Comparison of ENCODE assay signal across 8 cellular contexts in the genomic region with DNA sequence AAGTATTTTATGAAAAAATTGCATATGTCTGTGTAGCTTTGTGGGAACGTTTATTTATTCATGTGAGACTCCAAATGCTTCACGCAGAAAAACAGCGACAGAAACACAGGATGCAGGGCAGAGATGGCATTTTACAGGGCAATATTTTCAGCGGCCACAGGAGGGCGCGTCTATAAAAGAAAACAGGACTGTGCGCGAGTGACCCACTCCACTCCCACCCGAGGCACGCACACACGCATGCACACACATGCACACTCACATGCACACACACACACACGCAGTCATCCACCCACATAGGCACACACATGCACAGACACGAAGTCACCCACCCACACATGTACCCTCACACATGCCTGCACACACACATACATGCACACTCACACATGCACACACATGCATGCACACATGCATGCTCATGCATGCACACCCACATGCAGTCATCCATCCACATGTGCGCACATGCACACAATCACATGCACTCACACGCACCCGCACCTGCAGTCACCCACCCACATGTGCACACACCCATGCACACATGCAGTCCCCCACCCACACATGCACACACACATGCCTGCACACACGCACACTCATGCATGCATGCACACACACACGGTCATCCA.
A peak's percentile ranks its signal among the peaks of the same experiment; 100 is the strongest.
DNase-seq lines count a peak whose midpoint lies in the region; ATAC-seq and TF ChIP-seq lines count a peak whose summit lies in the region.

No MANE protein-coding gene starts in this region.

- peaks cover 15% of the 10 kb centered on the region for H3K4me1 Mint-ChIP-seq in mesothelial cell of epicardium
- peaks cover 13 to 22% of the 10 kb centered on the region in 2 donors for H3K4me1 Mint-ChIP-seq in stimulated activated naive B cell treated with anti-CD40 and anti-IgM and Interleukin-4, amounts not matched to agents 10 μg/mL and 1 μg/mL and 100 μg/mL, for 72 hours

- peak; percentile 53 for ATAC-seq in GM19043 (IDR thresholded peaks at IDR 0.05; ENCODE audit: low read depth, unreplicated experiment)
- ATAC-seq in stimulated activated naive B cell treated with anti-CD40 and anti-IgM and Interleukin-4, amounts not matched to agents 10 μg/mL and 1 μg/mL and 100 μg/mL, for 72 hours (replicated peaks) = peak; percentile 58 to 68

- no peaks in the 10 kb centered on the region for H3K36me3 Mint-ChIP-seq in mesothelial cell of epicardium
- peaks cover 3 to 5% of the 10 kb centered on the region in 2 donors for H3K36me3 Mint-ChIP-seq in stimulated activated naive B cell treated with anti-CD40 and anti-IgM and Interleukin-4, amounts not matched to agents 10 μg/mL and 1 μg/mL and 100 μg/mL, for 72 hours

- no peaks in the 10 kb centered on the region for H3K27me3 ChIP-seq in dorsolateral prefrontal cortex

- H3K27ac ChIP-seq in dorsolateral prefrontal cortex = no peak overlapping the region

- H3K4me3 ChIP-seq in dorsolateral prefrontal cortex = peak overlapping the region in 52 of 59 donors; percentile 10 to 61 (median 40)

- intact Hi-C loops in dorsolateral prefrontal cortex (cut with DNase I) = loop anchor here in 1 of 2 donors (2.0 kb wide), 2 partner anchors 440 to 976 kb away; no protein-coding TSS in a partner anchor

- H3K27me3 Mint-ChIP-seq in mesothelial cell of epicardium (ENCODE audit: low read depth) = peaks cover 9% of the 10 kb centered on the region
- H3K27me3 Mint-ChIP-seq in stimulated activated naive B cell treated with anti-CD40 and anti-IgM and Interleukin-4, amounts not matched to agents 10 μg/mL and 1 μg/mL and 100 μg/mL, for 72 hours = peaks cover 4 to 15% of the 10 kb centered on the region in 2 donors

- DNase-seq in ACHN (peak; percentile 53), NCI-H2171 treated with DMSO at 0.1 percent for 48 hours (lab: John Stamatoyannopoulos, UW) (peak; percentile 73), dorsolateral prefrontal cortex (peak in 8 of 10 donors; percentile 26 to 77 (median 62)), mesothelial cell of epicardium (ENCODE audit: low spot score in 2 of 2, unreplicated experiment in 2 of 2) (peak in 1 of 2 experiments; percentile 64), ecto neural progenitor cell (ENCODE audit: low spot score) (no peak)
- DNase-seq in activated CD4-positive, alpha-beta T cell treated with anti-CD3 and anti-CD28 coated beads, Interleukin-2, amount 50 U/mL, for 24 hours (ENCODE audit: low read depth in 1 of 2, low spot score in 1 of 2) = peak; percentile 26 to 30
- DNase-seq in stimulated activated naive B cell treated with anti-CD40 and anti-IgM and Interleukin-4, amounts not matched to agents 10 μg/mL and 1 μg/mL and 100 μg/mL, for 72 hours = no peak

- TF ChIP-seq CTCF in dorsolateral prefrontal cortex (IDR thresholded peaks at IDR 0.05 in 54 of 56, conservative IDR thresholded peaks at IDR 0.05 in 2 of 56; ENCODE audit: low read depth in 1 of 56, partially characterized antibody in 56 of 56) (peak; percentile 47 to 86 (median 72)), mesothelial cell of epicardium (IDR thresholded peaks at IDR 0.05; ENCODE audit: unreplicated experiment) (peak; percentile 83)

- no peaks in the 10 kb centered on the region for H3K9me3 Mint-ChIP-seq in mesothelial cell of epicardium
- no peaks in the 10 kb centered on the region for H3K9me3 Mint-ChIP-seq in stimulated activated naive B cell treated with anti-CD40 and anti-IgM and Interleukin-4, amounts not matched to agents 10 μg/mL and 1 μg/mL and 100 μg/mL, for 72 hours

- H3K27ac Mint-ChIP-seq in mesothelial cell of epicardium = peak overlapping the region; percentile 41
- H3K27ac Mint-ChIP-seq in stimulated activated naive B cell treated with anti-CD40 and anti-IgM and Interleukin-4, amounts not matched to agents 10 μg/mL and 1 μg/mL and 100 μg/mL, for 72 hours = peak overlapping the region; percentile 16

- in situ Hi-C loops in ACHN (cut with HindIII; ENCODE audit: low pct_ligation_motif_present, low pct_unique_long_range_greater_than_20kb, low sequenced_read_pairs) = no loop called here

- H3K4me3 Mint-ChIP-seq in mesothelial cell of epicardium = peak overlapping the region; percentile 67
- peak overlapping the region; percentile 47 to 52 for H3K4me3 Mint-ChIP-seq in stimulated activated naive B cell treated with anti-CD40 and anti-IgM and Interleukin-4, amounts not matched to agents 10 μg/mL and 1 μg/mL and 100 μg/mL, for 72 hours

Comparison
In these comparisons a context has a peak if more than half of its experiments do, and no peak if none do; other contexts are left out.
1. DNase-seq: peak in ACHN (single experiment), NCI-H2171 treated with DMSO at 0.1 percent for 48 hours (single experiment), activated CD4-positive, alpha-beta T cell treated with anti-CD3 and anti-CD28 coated beads, Interleukin-2, amount 50 U/mL, for 24 hours (2 of 2) and dorsolateral prefrontal cortex (8 of 10); none in stimulated activated naive B cell treated with anti-CD40 and anti-IgM and Interleukin-4, amounts not matched to agents 10 μg/mL and 1 μg/mL and 100 μg/mL, for 72 hours (single experiment) and ecto neural progenitor cell (single experiment).